In the genomic region with DNA sequence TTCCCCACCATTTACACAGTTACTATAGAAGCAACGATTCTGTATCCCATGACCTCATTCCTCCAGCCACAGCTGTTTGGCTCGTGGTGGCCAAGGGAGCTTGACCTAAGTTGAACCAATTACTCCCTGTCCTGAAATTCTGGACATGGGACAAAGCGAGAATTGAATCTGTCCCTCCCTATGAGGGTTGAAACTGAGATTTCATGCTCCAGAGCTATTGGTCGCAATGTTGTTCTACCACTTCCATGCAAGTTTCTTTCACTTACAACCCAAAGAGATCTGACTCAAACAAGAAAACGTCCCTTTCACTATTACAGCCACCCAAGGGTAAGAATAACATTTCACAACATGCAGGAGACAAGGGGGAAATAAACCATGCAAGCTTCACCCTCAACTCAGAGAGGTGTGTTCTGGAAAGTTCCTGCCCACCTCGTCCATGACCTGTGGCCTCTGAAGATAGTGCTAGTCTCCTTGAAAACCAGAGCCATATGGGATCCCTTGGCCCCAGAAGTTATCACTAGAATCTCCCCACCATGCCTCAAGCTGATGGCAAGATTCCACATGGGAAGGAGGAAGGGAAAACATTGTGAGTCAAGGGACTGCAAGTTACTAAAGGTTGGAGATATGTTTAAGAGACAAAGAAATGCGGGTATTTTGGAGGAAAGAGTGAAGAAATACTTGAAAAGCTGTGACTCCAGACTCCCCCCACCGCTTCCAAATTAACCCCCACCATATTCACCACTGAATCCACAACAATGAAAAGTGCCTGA, we compare ENCODE assay signal across 18 cellular contexts.
DNase-seq lines count a peak whose midpoint lies in the region; ATAC-seq and TF ChIP-seq lines count a peak whose summit lies in the region.
"Had no signal": no experiment of that assay in that cellular context is flagged by ENCODE, and none has a peak within 500 bp of the region (broad histone marks: within the 10 kb centered on the region; RNA-seq: fewer than 3 reads in every experiment).

No MANE protein-coding gene starts in this region.

- peak overlapping the region; percentile 48 for H3K4me2 ChIP-seq in osteoblast (ENCODE audit: insufficient read depth, low read length)

- in situ Hi-C loops in HAP-1 (cut with MboI; ENCODE audit: low sequenced_read_pairs): no loop called here

- H3K4me1 ChIP-seq in adipocyte (ENCODE audit: control insufficient read depth, insufficient read depth, low read length) (peaks cover 26% of the 10 kb centered on the region), osteoblast (ENCODE audit: insufficient read depth, low read length) (peaks cover 20% of the 10 kb centered on the region), HAP-1 (no peaks in the 10 kb centered on the region), tibial artery (no peaks in the 10 kb centered on the region)
- H3K4me1 ChIP-seq: breast epithelium had no signal

- intact Hi-C loops in tibial artery (cut with DNase I; ENCODE audit: low total_unique reads): no loop called here

- H3K9me3 ChIP-seq in adipocyte (ENCODE audit: control insufficient read depth, low read length) (no peaks in the 10 kb centered on the region), osteoblast (ENCODE audit: low read depth, low read length) (no peaks in the 10 kb centered on the region), HAP-1 (no peaks in the 10 kb centered on the region), tibial artery (no peaks in the 10 kb centered on the region)
- H3K9me3 ChIP-seq: breast epithelium, gastroesophageal sphincter had no signal

- H3K27ac ChIP-seq in osteoblast (ENCODE audit: low read depth, low read length): peak overlapping the region; percentile 41
- H3K27ac ChIP-seq in tibial artery: no peak overlapping the region
- H3K27ac ChIP-seq: gastroesophageal sphincter had no signal

- DNase-seq in ELF-1 (ENCODE audit: low read depth, low spot score) (peak; percentile 69), adipocyte (ENCODE audit: low read depth) (peak; percentile 26), osteoblast (ENCODE audit: insufficient read length, low spot score, missing footprints) (no peak), HAP-1 (ENCODE audit: low spot score in 2 of 2) (no peak), tibial artery (no peak), glutamatergic neuron (no peak)
- DNase-seq: activated CD4-positive, CD25-positive, alpha-beta regulatory T cell; CD4-positive, CD25-positive, alpha-beta regulatory T cell; IMR-90; NCI-H146; substantia nigra had no signal

- H4K20me1 ChIP-seq in osteoblast (ENCODE audit: insufficient read depth, low read length): no peaks in the 10 kb centered on the region

- H3K27ac Mint-ChIP-seq in glutamatergic neuron (ENCODE audit: unreplicated experiment): no peak overlapping the region
- H3K27ac Mint-ChIP-seq: CD4-positive, CD25-positive, alpha-beta regulatory T cell; dendritic cell treated with granulocyte-macrophage colony-stimulating factor and Interleukin-4, amounts not matched to agents 40 ng/mL and 50 ng/mL, for 4 days; T-helper 2 cell treated with Interferon-gamma antibody and Interleukin-4, amounts not matched to agents 5 μg/mL and 100 μg/mL, for 36 hours had no signal

- H3K36me3 Mint-ChIP-seq in glutamatergic neuron (ENCODE audit: unreplicated experiment): no peaks in the 10 kb centered on the region
- H3K36me3 Mint-ChIP-seq: CD4-positive, CD25-positive, alpha-beta regulatory T cell had no signal

- H2AFZ ChIP-seq in osteoblast (ENCODE audit: low read length): no peak overlapping the region

- H3K27me3 Mint-ChIP-seq in glutamatergic neuron (ENCODE audit: unreplicated experiment): no peaks in the 10 kb centered on the region

- no peak for TF ChIP-seq CTCF in osteoblast (IDR thresholded peaks at IDR 0.05; ENCODE audit: extremely low read depth, low read depth, low read length)
- no peak for TF ChIP-seq CTCF in tibial artery (IDR thresholded peaks at IDR 0.05)
- TF ChIP-seq CTCF in glutamatergic neuron (IDR thresholded peaks at IDR 0.05; ENCODE audit: partially characterized antibody, unreplicated experiment): no peak

- H3K36me3 ChIP-seq in adipocyte (ENCODE audit: control insufficient read depth, insufficient read depth, low read length, severe bottlenecking) (no peaks in the 10 kb centered on the region), osteoblast (ENCODE audit: insufficient read depth, low read length) (no peaks in the 10 kb centered on the region), HAP-1 (replicated peaks) (no peaks in the 10 kb centered on the region), tibial artery (no peaks in the 10 kb centered on the region)
- H3K36me3 ChIP-seq: breast epithelium, gastroesophageal sphincter had no signal

- no peak overlapping the region for H3K4me3 Mint-ChIP-seq in glutamatergic neuron (ENCODE audit: unreplicated experiment)
- H3K4me3 Mint-ChIP-seq: CD4-positive, CD25-positive, alpha-beta regulatory T cell; dendritic cell treated with granulocyte-macrophage colony-stimulating factor and Interleukin-4, amounts not matched to agents 40 ng/mL and 50 ng/mL, for 4 days; neural crest cell; T-helper 2 cell treated with Interferon-gamma antibody and Interleukin-4, amounts not matched to agents 5 μg/mL and 100 μg/mL, for 36 hours had no signal

- ATAC-seq in HG02610 (IDR thresholded peaks at IDR 0.05; ENCODE audit: unreplicated experiment) (peak; percentile 65), GM21515 (IDR thresholded peaks at IDR 0.05; ENCODE audit: unreplicated experiment) (no peak)
- ATAC-seq: gastroesophageal sphincter had no signal

- H3K9me3 Mint-ChIP-seq in glutamatergic neuron (ENCODE audit: unreplicated experiment): peaks cover 2% of the 10 kb centered on the region
- H3K9me3 Mint-ChIP-seq: neural crest cell; T-helper 2 cell treated with Interferon-gamma antibody and Interleukin-4, amounts not matched to agents 5 μg/mL and 100 μg/mL, for 36 hours had no signal

- no peak overlapping the region for H3K9ac ChIP-seq in adipocyte (ENCODE audit: low read length)

- no peaks in the 10 kb centered on the region for H3K79me2 ChIP-seq in osteoblast (ENCODE audit: insufficient read depth, low read length)

- no peaks in the 10 kb centered on the region for H3K4me1 Mint-ChIP-seq in glutamatergic neuron (ENCODE audit: low read depth, unreplicated experiment)
- H3K4me1 Mint-ChIP-seq: CD4-positive, CD25-positive, alpha-beta regulatory T cell; neural crest cell had no signal

- peak overlapping the region; percentile 16 for H3K4me3 ChIP-seq in adipocyte (ENCODE audit: low read length)
- no peak overlapping the region for H3K4me3 ChIP-seq in osteoblast (ENCODE audit: insufficient read depth, low read length)
- H3K4me3 ChIP-seq in HAP-1: no peak overlapping the region
- H3K4me3 ChIP-seq in tibial artery: no peak overlapping the region
- H3K4me3 ChIP-seq: breast epithelium, gastroesophageal sphincter had no signal

- H3K27me3 ChIP-seq in adipocyte (replicated peaks; ENCODE audit: control insufficient read depth, insufficient read depth, low read length) (no peaks in the 10 kb centered on the region), osteoblast (ENCODE audit: insufficient read depth, low read length) (no peaks in the 10 kb centered on the region), HAP-1 (ENCODE audit: low read depth) (no peaks in the 10 kb centered on the region), tibial artery (no peaks in the 10 kb centered on the region)
- H3K27me3 ChIP-seq: breast epithelium had no signal

Comparison
In these comparisons a context has a peak if more than half of its experiments do, and no peak if none do; other contexts are left out.
1. DNase-seq: peak in ELF-1 (single experiment) and adipocyte (single experiment); none in osteoblast (single experiment), HAP-1 (0 of 2), tibial artery (0 of 2) and glutamatergic neuron (single experiment).